ENCODE assay signal across 8 cellular contexts in genomic region chr22:29388759-29389090, GRCh38. TPM values are rescaled to one million over a fixed set of nuclear protein-coding genes. Genes with fewer than 3 reads are reported as not detected.
A peak's percentile ranks its signal among the peaks of the same experiment; 100 is the strongest.
DNase-seq lines count a peak whose midpoint lies in the region; ATAC-seq, FAIRE-seq and TF ChIP-seq lines count a peak whose summit lies in the region.

No MANE protein-coding gene starts in this region.

- H3K36me3 Mint-ChIP-seq in CD8-positive, alpha-beta memory T cell, result peaks cover 0 to 18% (median 1%) of the 10 kb centered on the region in 3 donors

- H2AFZ ChIP-seq in mesenchymal stem cell (ENCODE audit: low read depth, low read length), result peak overlapping the region; percentile 86

- peak overlapping the region; percentile 93 to 96 (median 94) for H3K4me3 Mint-ChIP-seq in CD8-positive, alpha-beta memory T cell

- no peaks in the 10 kb centered on the region for H3K27me3 Mint-ChIP-seq in CD8-positive, alpha-beta memory T cell

- 0% methylated on average over 3 of the region's 9 CpGs for WGBS in mesenchymal stem cell

- FAIRE-seq in D721Med (lab: Jason Lieb, UNC), result no peak

- no peaks in the 10 kb centered on the region for H3K9me3 ChIP-seq in CD8-positive, alpha-beta memory T cell (ENCODE audit: low read length)
- no peaks in the 10 kb centered on the region for H3K9me3 ChIP-seq in mesenchymal stem cell (ENCODE audit: control insufficient read depth, low read length)

- H2BK12ac ChIP-seq in mesenchymal stem cell (ENCODE audit: low read length in 2 of 2), result no peak overlapping the region

- H4K8ac ChIP-seq in mesenchymal stem cell (ENCODE audit: low read length), result peak overlapping the region; percentile 92

- no peak overlapping the region for H3K23ac ChIP-seq in mesenchymal stem cell (ENCODE audit: low read length in 2 of 2)

- H2BK5ac ChIP-seq in mesenchymal stem cell (ENCODE audit: low read depth, low read length, poor library complexity, severe bottlenecking), result no peak overlapping the region

- peak overlapping the region; percentile 95 for H3K4me3 ChIP-seq in CD8-positive, alpha-beta memory T cell (ENCODE audit: low read length)
- H3K4me3 ChIP-seq in astrocyte of the spinal cord (ENCODE audit: low read depth, low read length) (peak overlapping the region; percentile 85), mesenchymal stem cell (ENCODE audit: insufficient read depth in 1 of 2, low read depth in 1 of 2, low read length in 2 of 2) (peak overlapping the region; percentile 41 to 91)

- peak overlapping the region; percentile 95 for H3K4me2 ChIP-seq in mesenchymal stem cell (ENCODE audit: low read length, poor library complexity, severe bottlenecking)

- no peak overlapping the region for H2BK120ac ChIP-seq in mesenchymal stem cell (ENCODE audit: low read depth, low read length)

- DNase-seq in CD8-positive, alpha-beta memory T cell, result no peak
- DNase-seq in astrocyte of the spinal cord (ENCODE audit: low read depth, low spot score) (no peak), mesenchymal stem cell (no peak), dermis blood vessel endothelial cell (no peak), D721Med (ENCODE audit: insufficient read length, low spot score) (no peak)

- H3K14ac ChIP-seq in mesenchymal stem cell (ENCODE audit: low read length in 2 of 2), result no peak overlapping the region

- ATAC-seq in HG02885 (IDR thresholded peaks at IDR 0.05; ENCODE audit: poor library complexity, unreplicated experiment), result peak; percentile 20
- ATAC-seq in GM21786 (IDR thresholded peaks at IDR 0.05; ENCODE audit: unreplicated experiment), result no peak
- ATAC-seq in HG03342 (IDR thresholded peaks at IDR 0.05; ENCODE audit: unreplicated experiment), result no peak

- no peak for TF ChIP-seq CTCF in astrocyte of the spinal cord (IDR thresholded peaks at IDR 0.05; ENCODE audit: low read depth, low read length)
- TF ChIP-seq CTCF in D721Med (IDR thresholded peaks at IDR 0.05; ENCODE audit: insufficient read depth, missing control alignments), result no peak

- no peak overlapping the region for H2AK5ac ChIP-seq in mesenchymal stem cell (ENCODE audit: low read length, severe bottlenecking)

- CTCF ChIA-PET in CD8-positive, alpha-beta memory T cell (lab: Charles Lee), result interaction anchor here (1.2 kb wide), 1 partner anchor 26 kb away, joined by 3 read pairs; no protein-coding TSS in a partner anchor

- no peak overlapping the region for H4K91ac ChIP-seq in mesenchymal stem cell (ENCODE audit: low read length)

- H3K27ac ChIP-seq in CD8-positive, alpha-beta memory T cell (ENCODE audit: low read depth, low read length), result peak overlapping the region; percentile 89
- no peak overlapping the region for H3K27ac ChIP-seq in mesenchymal stem cell (ENCODE audit: low read length, poor library complexity, severe bottlenecking)

- peaks cover 23% of the 10 kb centered on the region for H3K79me1 ChIP-seq in mesenchymal stem cell (replicated peaks; ENCODE audit: low read length, poor library complexity, severe bottlenecking)

- no peak overlapping the region for H3K18ac ChIP-seq in mesenchymal stem cell (ENCODE audit: low read depth in 1 of 2, low read length in 2 of 2)

- POLR2A ChIA-PET in CD8-positive, alpha-beta memory T cell (lab: Charles Lee), result interaction anchor here (1.0 kb wide), 1 partner anchor 26 kb away, joined by 4 read pairs; no protein-coding TSS in a partner anchor

- in situ Hi-C loops in astrocyte of the spinal cord (cut with HindIII; ENCODE audit: low sequenced_read_pairs), result no loop called here

- peak overlapping the region; percentile 91 for H3K9ac ChIP-seq in mesenchymal stem cell (ENCODE audit: low read length)

- H3K4me1 Mint-ChIP-seq in CD8-positive, alpha-beta memory T cell, result peaks cover 36 to 54% (median 44%) of the 10 kb centered on the region in 3 donors

- peak overlapping the region; percentile 45 for H2BK15ac ChIP-seq in mesenchymal stem cell (ENCODE audit: low read depth, poor library complexity, severe bottlenecking)

- no peaks in the 10 kb centered on the region for H3K27me3 ChIP-seq in CD8-positive, alpha-beta memory T cell (ENCODE audit: insufficient read depth, low read length, poor library complexity, severe bottlenecking)
- no peaks in the 10 kb centered on the region for H3K27me3 ChIP-seq in mesenchymal stem cell (ENCODE audit: control insufficient read depth in 1 of 2, insufficient read depth in 1 of 2, low read length in 2 of 2)

- no peaks in the 10 kb centered on the region for H3K9me3 Mint-ChIP-seq in CD8-positive, alpha-beta memory T cell

- H3K4ac ChIP-seq in mesenchymal stem cell (ENCODE audit: low read depth in 1 of 2, low read length in 2 of 2), result peak overlapping the region in 1 of 2 experiments; percentile 61

- H3K36me3 ChIP-seq in CD8-positive, alpha-beta memory T cell (ENCODE audit: insufficient read depth, low read length), result no peaks in the 10 kb centered on the region
- H3K36me3 ChIP-seq in mesenchymal stem cell (ENCODE audit: control insufficient read depth in 1 of 2, insufficient read depth in 2 of 2, low read depth in 1 of 2, low read length in 2 of 2), result peaks cover 4 to 12% of the 10 kb centered on the region in 2 experiments

- peak overlapping the region; percentile 91 to 98 (median 95) for H3K27ac Mint-ChIP-seq in CD8-positive, alpha-beta memory T cell

- peaks cover 27% of the 10 kb centered on the region for H3K4me1 ChIP-seq in CD8-positive, alpha-beta memory T cell (ENCODE audit: insufficient read depth, low read length)
- peaks cover 12% of the 10 kb centered on the region for H3K4me1 ChIP-seq in mesenchymal stem cell (ENCODE audit: control insufficient read depth, insufficient read depth, low read depth, low read length)

RNA-seq across cellular contexts. Expression of gene AP1B1, which starts 0.4 kb away (rescaled TPM):
- 10 to 100 TPM; 75.0 to 75.1 TPM for total RNA-seq in CD8-positive, alpha-beta memory T cell
- 22.9 TPM for polyA plus RNA-seq in CD8-positive, alpha-beta memory T cell
- 36.9 TPM for polyA plus RNA-seq in mesenchymal stem cell (2013, experiment 1 of 2)
- polyA plus RNA-seq in mesenchymal stem cell (2013, experiment 2 of 2), result 35.5 TPM
- 191 and 282 TPM in 2 replicates for total RNA-seq in dermis blood vessel endothelial cell

RNA-seq across cellular contexts. Expression of gene RFPL1, which starts 49.7 kb away (rescaled TPM):
- total RNA-seq in CD8-positive, alpha-beta memory T cell, result not detected
- not detected for polyA plus RNA-seq in CD8-positive, alpha-beta memory T cell
- polyA plus RNA-seq in mesenchymal stem cell (2013, experiment 1 of 2), result not detected
- polyA plus RNA-seq in mesenchymal stem cell (2013, experiment 2 of 2), result not detected
- not detected in 2 replicates for total RNA-seq in dermis blood vessel endothelial cell
